8 cellular contexts compared by ENCODE assay signal in the genomic region with DNA sequence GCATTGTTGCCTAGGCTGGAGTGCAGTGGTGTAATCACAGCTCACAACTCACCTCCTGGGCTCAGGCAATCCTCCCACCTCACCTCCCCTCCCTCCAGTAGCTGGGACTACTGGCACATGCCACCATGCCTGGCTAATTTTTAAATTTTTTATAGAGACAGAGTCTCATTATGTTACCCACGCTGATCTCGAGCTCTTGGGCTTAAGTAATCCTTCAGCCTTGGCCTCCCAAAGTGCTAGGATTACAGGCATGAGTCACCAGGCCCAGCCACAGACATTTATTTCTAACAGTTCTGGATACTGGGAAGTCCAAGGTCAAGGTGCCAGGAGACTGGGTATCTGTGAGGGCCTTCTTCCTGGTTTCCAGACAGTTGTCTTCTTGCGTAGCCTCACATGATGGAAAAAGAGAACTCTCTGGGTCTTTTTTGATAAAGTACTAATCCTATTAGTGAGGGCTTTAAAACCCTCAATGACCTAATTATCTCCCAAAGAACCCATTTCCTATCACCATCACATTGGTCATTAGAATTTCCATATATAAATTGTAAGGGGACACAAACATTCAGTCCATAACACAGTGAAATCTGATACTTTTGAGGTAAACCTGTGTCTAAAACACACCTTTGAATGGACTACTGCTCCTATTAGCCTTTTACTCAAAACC.
DNase-seq lines count a peak whose midpoint lies in the region; ATAC-seq and TF ChIP-seq lines count a peak whose summit lies in the region.

No MANE protein-coding gene starts in this region.

- peak overlapping the region in 8 of 11 experiments; percentile 0 to 48 (median 19); a peak in 5 of 22 replicates for H3K9ac ChIP-seq in BLaER1 treated with 17β-estradiol and CSF1 and Interleukin-3, amounts not matched to agents 10 nM and 100 nM
- H3K9ac ChIP-seq in endodermal cell (ENCODE audit: extremely low read depth, low read length, poor library complexity, severe bottlenecking): no peak overlapping the region
- H3K9ac ChIP-seq in neuronal stem cell (ENCODE audit: low read depth, low read length, poor library complexity): no peak overlapping the region

- H2BK15ac ChIP-seq in neuronal stem cell (ENCODE audit: low read length): no peak overlapping the region

- ATAC-seq in stimulated activated memory B cell treated with anti-CD40 and anti-IgM and Interleukin-4, amounts not matched to agents 10 μg/mL and 1 μg/mL and 100 μg/mL, for 72 hours: no peak

- no peak overlapping the region for H3K4me3 Mint-ChIP-seq in endodermal cell
- H3K4me3 Mint-ChIP-seq in stimulated activated memory B cell treated with anti-CD40 and anti-IgM and Interleukin-4, amounts not matched to agents 10 μg/mL and 1 μg/mL and 100 μg/mL, for 72 hours: no peak overlapping the region
- H3K4me3 Mint-ChIP-seq in activated T-cell treated with anti-CD3 and anti-CD28 coated beads, Interleukin-2, amount 50 U/mL, for 24 hours: no peak overlapping the region

- 92 to 93% methylated on average over 2 to 3 of the region's 3 CpGs for WGBS in endodermal cell (ENCODE audit: insufficient coverage in 1 of 2, insufficient read length in 1 of 2), 2 experiments
- WGBS in neuronal stem cell (ENCODE audit: extremely low coverage in 2 of 2, insufficient read length in 2 of 2, insufficient replicate concordance in 1 of 2), 2 donors: no CpG with 5 or more reads among the region's 3 CpGs

- H3K23ac ChIP-seq in neuronal stem cell (ENCODE audit: low read depth, low read length, poor library complexity): no peak overlapping the region

- no peak overlapping the region for H4K91ac ChIP-seq in neuronal stem cell (ENCODE audit: low read depth, low read length, poor library complexity)

- no peak overlapping the region for H2AFZ ChIP-seq in neuronal stem cell (ENCODE audit: low read length)

- H3K36me3 ChIP-seq in BLaER1 treated with 17β-estradiol and CSF1 and Interleukin-3, amounts not matched to agents 10 nM and 100 nM: peaks cover 0 to 34% (median 10%) of the 10 kb centered on the region in 11 experiments; a peak in 13 of 22 replicates
- H3K36me3 ChIP-seq in endodermal cell (ENCODE audit: control insufficient read depth, insufficient read depth, low read length): peaks cover 8% of the 10 kb centered on the region
- peaks cover 0 to 30% of the 10 kb centered on the region in 2 donors for H3K36me3 ChIP-seq in neuronal stem cell (replicated peaks in 1 of 2; ENCODE audit: control insufficient read depth in 2 of 2, insufficient read depth in 2 of 2, low read length in 2 of 2)

- DNase-seq in NCI-H82 (lab: John Stamatoyannopoulos, UW) (peak; percentile 81), endodermal cell (peak; percentile 44), neuronal stem cell (ENCODE audit: low spot score) (peak; percentile 2), GOT3 (lab: John Stamatoyannopoulos, UW) (no peak), SKM-1 treated with dmso at 0.1 percent for 144 hours (lab: John Stamatoyannopoulos, UW; ENCODE audit: unreplicated experiment) (no peak)
- no peak for DNase-seq in activated T-cell treated with anti-CD3 and anti-CD28 coated beads, Interleukin-2, amount 50 U/mL, for 24 hours

- no peaks in the 10 kb centered on the region for H3K79me1 ChIP-seq in neuronal stem cell (ENCODE audit: low read depth, low read length)

- H2BK12ac ChIP-seq in neuronal stem cell (ENCODE audit: low read length): no peak overlapping the region

- peaks cover 0 to 32% (median 8%) of the 10 kb centered on the region in 11 experiments; a peak in 16 of 22 replicates for H4K20me1 ChIP-seq in BLaER1 treated with 17β-estradiol and CSF1 and Interleukin-3, amounts not matched to agents 10 nM and 100 nM

- no peak overlapping the region for H2BK5ac ChIP-seq in neuronal stem cell (ENCODE audit: low read length)

- peaks cover 14 to 41% (median 19%) of the 10 kb centered on the region in 10 experiments for H3K4me1 ChIP-seq in BLaER1 treated with 17β-estradiol and CSF1 and Interleukin-3, amounts not matched to agents 10 nM and 100 nM
- peaks cover 6% of the 10 kb centered on the region for H3K4me1 ChIP-seq in endodermal cell (ENCODE audit: control insufficient read depth, insufficient read depth, low read length)
- H3K4me1 ChIP-seq in neuronal stem cell (ENCODE audit: control insufficient read depth in 2 of 2, insufficient read depth in 1 of 2, low read depth in 1 of 2, low read length in 2 of 2): peaks cover 4 to 10% of the 10 kb centered on the region in 2 donors

- no peaks in the 10 kb centered on the region for H3K27me3 Mint-ChIP-seq in endodermal cell (ENCODE audit: insufficient read depth)
- H3K27me3 Mint-ChIP-seq in stimulated activated memory B cell treated with anti-CD40 and anti-IgM and Interleukin-4, amounts not matched to agents 10 μg/mL and 1 μg/mL and 100 μg/mL, for 72 hours: no peaks in the 10 kb centered on the region
- H3K27me3 Mint-ChIP-seq in activated T-cell treated with anti-CD3 and anti-CD28 coated beads, Interleukin-2, amount 50 U/mL, for 24 hours: no peaks in the 10 kb centered on the region

- no peak overlapping the region for H2BK120ac ChIP-seq in neuronal stem cell (ENCODE audit: low read depth, low read length)

- peak; percentile 4 for TF ChIP-seq CTCF in endodermal cell (conservative IDR thresholded peaks at IDR 0.05)

- H3K4me2 ChIP-seq in BLaER1 treated with 17β-estradiol and CSF1 and Interleukin-3, amounts not matched to agents 10 nM and 100 nM: peak overlapping the region; percentile 36 to 78 (median 62)
- H3K4me2 ChIP-seq in neuronal stem cell (ENCODE audit: insufficient read depth, low read length, poor library complexity, severe bottlenecking): no peak overlapping the region

- no peaks in the 10 kb centered on the region for H3K27me3 ChIP-seq in BLaER1 treated with 17β-estradiol and CSF1 and Interleukin-3, amounts not matched to agents 10 nM and 100 nM
- no peaks in the 10 kb centered on the region for H3K27me3 ChIP-seq in endodermal cell (ENCODE audit: control insufficient read depth, insufficient read depth, low read length, poor library complexity, severe bottlenecking)
- H3K27me3 ChIP-seq in neuronal stem cell (ENCODE audit: control insufficient read depth in 3 of 3, insufficient read depth in 3 of 3, low read depth in 1 of 3, low read length in 3 of 3): no peaks in the 10 kb centered on the region

- H4K8ac ChIP-seq in neuronal stem cell (ENCODE audit: low read depth, low read length): no peak overlapping the region

- no peak overlapping the region for H3K14ac ChIP-seq in neuronal stem cell (ENCODE audit: low read length)

- H3K27ac ChIP-seq in BLaER1 treated with 17β-estradiol and CSF1 and Interleukin-3, amounts not matched to agents 10 nM and 100 nM: peak overlapping the region in 8 of 11 experiments; percentile 11 to 53 (median 31); a peak in 15 of 22 replicates
- H3K27ac ChIP-seq in endodermal cell (ENCODE audit: low read depth, low read length) (peak overlapping the region; percentile 4), neuronal stem cell (replicated peaks; ENCODE audit: low read length) (no peak overlapping the region)

- H3K36me3 Mint-ChIP-seq in endodermal cell (ENCODE audit: low read depth): peaks cover 18% of the 10 kb centered on the region
- H3K36me3 Mint-ChIP-seq in stimulated activated memory B cell treated with anti-CD40 and anti-IgM and Interleukin-4, amounts not matched to agents 10 μg/mL and 1 μg/mL and 100 μg/mL, for 72 hours: peaks cover 10% of the 10 kb centered on the region
- peaks cover 7% of the 10 kb centered on the region for H3K36me3 Mint-ChIP-seq in activated T-cell treated with anti-CD3 and anti-CD28 coated beads, Interleukin-2, amount 50 U/mL, for 24 hours (ENCODE audit: low read depth)

- H3K4me3 ChIP-seq in BLaER1 treated with 17β-estradiol and CSF1 and Interleukin-3, amounts not matched to agents 10 nM and 100 nM: no peak overlapping the region
- H3K4me3 ChIP-seq in endodermal cell (ENCODE audit: low read length) (no peak overlapping the region), neuronal stem cell (ENCODE audit: low read length in 2 of 2) (no peak overlapping the region)

- H3K27ac Mint-ChIP-seq in endodermal cell: no peak overlapping the region
- H3K27ac Mint-ChIP-seq in stimulated activated memory B cell treated with anti-CD40 and anti-IgM and Interleukin-4, amounts not matched to agents 10 μg/mL and 1 μg/mL and 100 μg/mL, for 72 hours: no peak overlapping the region
- H3K27ac Mint-ChIP-seq in activated T-cell treated with anti-CD3 and anti-CD28 coated beads, Interleukin-2, amount 50 U/mL, for 24 hours: no peak overlapping the region

- H3K18ac ChIP-seq in neuronal stem cell (ENCODE audit: low read length): no peak overlapping the region

- no peak overlapping the region for H2AK5ac ChIP-seq in neuronal stem cell (ENCODE audit: low read depth, low read length)

- no peaks in the 10 kb centered on the region for H3K9me3 ChIP-seq in BLaER1 treated with 17β-estradiol and CSF1 and Interleukin-3, amounts not matched to agents 10 nM and 100 nM (replicated peaks in 1 of 11)
- H3K9me3 ChIP-seq in endodermal cell (ENCODE audit: control insufficient read depth, low read length): no peaks in the 10 kb centered on the region
- H3K9me3 ChIP-seq in neuronal stem cell (replicated peaks in 1 of 2; ENCODE audit: control insufficient read depth in 2 of 2, insufficient read depth in 1 of 2, low read depth in 1 of 2, low read length in 2 of 2): no peaks in the 10 kb centered on the region

- H3K4me1 Mint-ChIP-seq in endodermal cell: peaks cover 10% of the 10 kb centered on the region
- no peaks in the 10 kb centered on the region for H3K4me1 Mint-ChIP-seq in stimulated activated memory B cell treated with anti-CD40 and anti-IgM and Interleukin-4, amounts not matched to agents 10 μg/mL and 1 μg/mL and 100 μg/mL, for 72 hours
- H3K4me1 Mint-ChIP-seq in activated T-cell treated with anti-CD3 and anti-CD28 coated beads, Interleukin-2, amount 50 U/mL, for 24 hours (ENCODE audit: low read depth): peaks cover 30% of the 10 kb centered on the region

- H3K9me3 Mint-ChIP-seq in endodermal cell: no peaks in the 10 kb centered on the region
- H3K9me3 Mint-ChIP-seq in stimulated activated memory B cell treated with anti-CD40 and anti-IgM and Interleukin-4, amounts not matched to agents 10 μg/mL and 1 μg/mL and 100 μg/mL, for 72 hours: no peaks in the 10 kb centered on the region
- no peaks in the 10 kb centered on the region for H3K9me3 Mint-ChIP-seq in activated T-cell treated with anti-CD3 and anti-CD28 coated beads, Interleukin-2, amount 50 U/mL, for 24 hours

- no peak overlapping the region for H3K4ac ChIP-seq in neuronal stem cell (ENCODE audit: low read length)

Comparison
In these comparisons a context has a peak if more than half of its experiments do, and no peak if none do; other contexts are left out.
1. H3K9ac ChIP-seq: peak in BLaER1 treated with 17β-estradiol and CSF1 and Interleukin-3, amounts not matched to agents 10 nM and 100 nM (8 of 11); none in endodermal cell (single experiment) and neuronal stem cell (single experiment).
2. DNase-seq: peak in NCI-H82 (single experiment), endodermal cell (single experiment) and neuronal stem cell (single experiment); none in GOT3 (single experiment), SKM-1 treated with dmso at 0.1 percent for 144 hours (single experiment) and activated T-cell treated with anti-CD3 and anti-CD28 coated beads, Interleukin-2, amount 50 U/mL, for 24 hours (single experiment).